ENCODE assay signal across 16 cellular contexts in genomic region chr1:68180441-68181164, GRCh38. TPM values are rescaled to one million over a fixed set of nuclear protein-coding genes. Genes with fewer than 3 reads are reported as not detected.
A peak's percentile ranks its signal among the peaks of the same experiment; 100 is the strongest.
DNase-seq lines count a peak whose midpoint lies in the region; ATAC-seq lines count a peak whose summit lies in the region.
"Had no signal": no experiment of that assay in that cellular context is flagged by ENCODE, and none has a peak within 500 bp of the region (broad histone marks: within the 10 kb centered on the region; RNA-seq: fewer than 3 reads in every experiment).

No MANE protein-coding gene starts in this region.

- H3K56ac ChIP-seq in mesendoderm (ENCODE audit: low read length) = no peak overlapping the region

- H4K91ac ChIP-seq in mesenchymal stem cell (ENCODE audit: low read length) = no peak overlapping the region

- H3K27ac ChIP-seq in mesenchymal stem cell (ENCODE audit: low read length, poor library complexity, severe bottlenecking) (peak overlapping the region; percentile 78), mesendoderm (ENCODE audit: low read depth, low read length) (no peak overlapping the region)
- H3K27ac ChIP-seq: heart right ventricle, right lobe of liver, SK-N-MC, suprapubic skin, VCaP had no signal

- H2BK120ac ChIP-seq in mesenchymal stem cell (ENCODE audit: low read depth, low read length) (no peak overlapping the region), mesendoderm (ENCODE audit: low read depth, low read length) (no peak overlapping the region)

- H3K36me3 ChIP-seq in mesenchymal stem cell (ENCODE audit: control insufficient read depth in 1 of 2, insufficient read depth in 2 of 2, low read depth in 1 of 2, low read length in 2 of 2) = peaks cover 8 to 39% of the 10 kb centered on the region in 2 experiments
- no peaks in the 10 kb centered on the region for H3K36me3 ChIP-seq in mesendoderm (ENCODE audit: control insufficient read depth, insufficient read depth, low read length)
- H3K36me3 ChIP-seq: right lobe of liver, suprapubic skin had no signal

- H2BK12ac ChIP-seq in mesenchymal stem cell (ENCODE audit: low read length in 2 of 2) = no peak overlapping the region

- peaks cover 11% of the 10 kb centered on the region for H3K4me1 ChIP-seq in mesenchymal stem cell (ENCODE audit: control insufficient read depth, insufficient read depth, low read depth, low read length)
- H3K4me1 ChIP-seq in mesendoderm (ENCODE audit: control insufficient read depth, low read depth, low read length) = no peaks in the 10 kb centered on the region
- H3K4me1 ChIP-seq: right lobe of liver had no signal

- peak; percentile 75 for ATAC-seq in GM18868 (IDR thresholded peaks at IDR 0.05; ENCODE audit: unreplicated experiment)
- peak; percentile 54 for ATAC-seq in GM21619 (IDR thresholded peaks at IDR 0.05; ENCODE audit: unreplicated experiment)
- ATAC-seq in HG03095 (IDR thresholded peaks at IDR 0.05; ENCODE audit: unreplicated experiment) = peak; percentile 48
- ATAC-seq: heart right ventricle, K562, right lobe of liver had no signal

- no peak overlapping the region for H4K8ac ChIP-seq in mesenchymal stem cell (ENCODE audit: low read length)
- H4K8ac ChIP-seq in mesendoderm (ENCODE audit: low read depth, low read length) = no peak overlapping the region

- H3K18ac ChIP-seq in mesenchymal stem cell (ENCODE audit: low read depth in 1 of 2, low read length in 2 of 2) = no peak overlapping the region
- no peak overlapping the region for H3K18ac ChIP-seq in mesendoderm (ENCODE audit: low read length)

- H2AK5ac ChIP-seq in mesenchymal stem cell (ENCODE audit: low read length, severe bottlenecking) (no peak overlapping the region), mesendoderm (ENCODE audit: low read length) (no peak overlapping the region)

- no peak overlapping the region for H3K4me2 ChIP-seq in mesenchymal stem cell (ENCODE audit: low read length, poor library complexity, severe bottlenecking)
- H3K4me2 ChIP-seq in mesendoderm (ENCODE audit: low read length) = no peak overlapping the region

- peaks cover 9% of the 10 kb centered on the region for H3K79me1 ChIP-seq in mesenchymal stem cell (replicated peaks; ENCODE audit: low read length, poor library complexity, severe bottlenecking)
- peaks cover 2% of the 10 kb centered on the region for H3K79me1 ChIP-seq in mesendoderm (ENCODE audit: low read length)

- no peak overlapping the region for H2BK15ac ChIP-seq in mesenchymal stem cell (ENCODE audit: low read depth, poor library complexity, severe bottlenecking)
- no peak overlapping the region for H2BK15ac ChIP-seq in mesendoderm (replicated peaks; ENCODE audit: low read depth)

- DNase-seq in mesenchymal stem cell (no peak), NOMO-1 treated with DMSO at 0.1 percent for 48 hours (lab: John Stamatoyannopoulos, UW; ENCODE audit: unreplicated experiment) (no peak), mesendoderm (no peak), GM19240 (ENCODE audit: insufficient read length, low spot score) (no peak)
- no peak for DNase-seq in activated CD8-positive, alpha-beta memory T cell treated with anti-CD3 and anti-CD28 coated beads, Interleukin-2, amount 50 U/mL, for 48 hours
- DNase-seq: erythroblast, heart right ventricle, NCI-H1930, right lobe of liver had no signal

- H2AFZ ChIP-seq in mesenchymal stem cell (ENCODE audit: low read depth, low read length) = no peak overlapping the region

- H3K27me3 ChIP-seq in mesenchymal stem cell (ENCODE audit: control insufficient read depth in 1 of 2, insufficient read depth in 1 of 2, low read length in 2 of 2) (no peaks in the 10 kb centered on the region), mesendoderm (ENCODE audit: insufficient read depth, low read length, poor library complexity) (no peaks in the 10 kb centered on the region)
- H3K27me3 ChIP-seq: heart right ventricle, right lobe of liver, suprapubic skin had no signal

- no peak overlapping the region for H3K4ac ChIP-seq in mesenchymal stem cell (ENCODE audit: low read depth in 1 of 2, low read length in 2 of 2)
- no peak overlapping the region for H3K4ac ChIP-seq in mesendoderm (ENCODE audit: low read depth, low read length)

- H3K79me2 ChIP-seq in mesendoderm (ENCODE audit: control insufficient read depth, insufficient read depth, low read length) = no peaks in the 10 kb centered on the region

- no peak overlapping the region for H3K23ac ChIP-seq in mesenchymal stem cell (ENCODE audit: low read length in 2 of 2)
- H3K23ac ChIP-seq in mesendoderm (ENCODE audit: low read length) = no peak overlapping the region

- no peak overlapping the region for H3K4me3 ChIP-seq in mesenchymal stem cell (ENCODE audit: insufficient read depth in 1 of 2, low read depth in 1 of 2, low read length in 2 of 2)
- H3K4me3 ChIP-seq in mesendoderm (ENCODE audit: low read length) = no peak overlapping the region
- H3K4me3 ChIP-seq: heart right ventricle, K562, right lobe of liver, SK-N-MC, suprapubic skin had no signal

- H3K9me3 ChIP-seq in mesenchymal stem cell (ENCODE audit: control insufficient read depth, low read length) = no peaks in the 10 kb centered on the region
- H3K9me3 ChIP-seq: heart right ventricle, right lobe of liver, suprapubic skin had no signal

- H3K9ac ChIP-seq in mesenchymal stem cell (ENCODE audit: low read length) = no peak overlapping the region
- no peak overlapping the region for H3K9ac ChIP-seq in mesendoderm (ENCODE audit: low read length)

- no peak overlapping the region for H3K14ac ChIP-seq in mesenchymal stem cell (ENCODE audit: low read length in 2 of 2)

- no peak overlapping the region for H2BK5ac ChIP-seq in mesenchymal stem cell (ENCODE audit: low read depth, low read length, poor library complexity, severe bottlenecking)
- no peak overlapping the region for H2BK5ac ChIP-seq in mesendoderm (ENCODE audit: low read length)

- no peak overlapping the region for H4K5ac ChIP-seq in mesendoderm (ENCODE audit: low read length)

RNA-seq across cellular contexts. Expression of gene WLS, which starts 51.7 kb away (rescaled TPM):
- polyA plus RNA-seq in mesenchymal stem cell (2013, experiment 1 of 2) = 349 TPM
- polyA plus RNA-seq in mesenchymal stem cell (2013, experiment 2 of 2) = 359 TPM
- 136 TPM for polyA plus RNA-seq in mesendoderm (2013, experiment 1 of 2)
- 138 TPM for polyA plus RNA-seq in mesendoderm (2013, experiment 2 of 2)
- polyA plus RNA-seq: K562 had no signal
